ENCODE assay signal across 1 cellular context in genomic region chr1:155092131-155092530, GRCh38.
A peak's percentile ranks its signal among the peaks of the same experiment; 100 is the strongest.
TF ChIP-seq lines count a peak whose summit lies in the region.

No MANE protein-coding gene starts in this region.

TF ChIP-seq in HepG2, 621 proteins besides CTCF, POLR2A, EP300 and RAD21:
- TF ChIP-seq PCBP1 (IDR thresholded peaks at IDR 0.05; ENCODE audit: borderline replicate concordance, low read depth, low read length) (0 out of 2 replicates have a peak, but pooled peaks have one; percentile 4), ZFP37 (CRISPR knock-in tag; IDR thresholded peaks at IDR 0.05; ENCODE audit: borderline replicate concordance) (no peak)
